In the genomic region with DNA sequence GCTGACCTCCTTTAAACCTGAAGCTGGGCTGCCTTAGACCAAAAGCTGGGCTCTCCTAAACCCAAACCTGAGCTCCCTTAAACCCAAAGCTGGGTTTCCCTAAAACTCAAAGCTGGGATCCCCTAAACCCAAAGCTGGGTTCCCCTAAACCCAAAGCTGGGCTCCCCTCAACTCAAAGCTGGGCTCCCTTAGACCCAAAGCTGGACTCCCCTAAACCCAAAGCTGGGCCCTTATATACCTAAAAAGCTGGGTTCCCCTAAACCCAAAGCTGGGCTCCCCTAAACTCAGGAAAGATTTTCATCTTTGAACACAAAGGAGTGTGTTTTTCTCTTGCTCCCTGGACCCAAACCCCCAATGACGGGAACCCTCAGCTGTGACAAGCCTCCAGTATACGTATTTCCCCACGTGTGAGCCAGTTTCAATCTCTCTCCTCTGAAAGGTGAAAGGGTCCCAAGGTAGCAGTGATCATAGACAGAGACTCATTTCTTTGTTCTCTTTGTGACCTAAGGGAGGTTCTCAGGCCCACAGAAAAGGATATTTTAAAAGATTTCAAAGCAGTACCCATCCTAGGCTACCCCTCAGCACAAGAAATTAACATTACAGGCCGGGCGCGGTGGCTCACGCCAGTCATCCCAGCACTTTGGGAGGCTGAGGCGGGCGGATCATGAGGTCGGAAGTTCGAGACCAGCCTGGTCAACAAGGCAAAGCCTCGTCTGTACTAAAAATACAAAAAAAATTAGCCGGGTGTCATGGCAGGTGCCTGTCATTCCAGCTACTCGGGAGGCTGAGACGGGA, we compare ENCODE assay signal across 8 cellular contexts. TPM values are rescaled to one million over a fixed set of nuclear protein-coding genes. Genes with fewer than 3 reads are reported as not detected.
DNase-seq lines count a peak whose midpoint lies in the region; ATAC-seq and FAIRE-seq lines count a peak whose summit lies in the region.

No MANE protein-coding gene starts in this region.

- H2BK120ac ChIP-seq in mesendoderm (ENCODE audit: low read depth, low read length), result no peak overlapping the region

- H3K36me3 ChIP-seq in mesendoderm (ENCODE audit: control insufficient read depth, insufficient read depth, low read length), result no peaks in the 10 kb centered on the region

- no peak overlapping the region for H2BK15ac ChIP-seq in mesendoderm (replicated peaks; ENCODE audit: low read depth)

- H3K9me3 Mint-ChIP-seq in memory B cell, result peaks cover 5% of the 10 kb centered on the region

- no peaks in the 10 kb centered on the region for H3K27me3 ChIP-seq in mesendoderm (ENCODE audit: insufficient read depth, low read length, poor library complexity)

- no peak overlapping the region for H2AK5ac ChIP-seq in mesendoderm (ENCODE audit: low read length)

- H3K27ac Mint-ChIP-seq in memory B cell, result peak overlapping the region; percentile 96

- H3K4me1 ChIP-seq in mesendoderm (ENCODE audit: control insufficient read depth, low read depth, low read length), result no peaks in the 10 kb centered on the region

- no peak overlapping the region for H3K23ac ChIP-seq in mesendoderm (ENCODE audit: low read length)

- no peaks in the 10 kb centered on the region for H3K79me2 ChIP-seq in mesendoderm (ENCODE audit: control insufficient read depth, insufficient read depth, low read length)

- no peak overlapping the region for H3K27ac ChIP-seq in mesendoderm (ENCODE audit: low read depth, low read length)

- peak overlapping the region; percentile 64 for H3K4me3 Mint-ChIP-seq in memory B cell

- H3K79me1 ChIP-seq in mesendoderm (ENCODE audit: low read length), result no peaks in the 10 kb centered on the region

- peaks cover 42% of the 10 kb centered on the region for H3K4me1 Mint-ChIP-seq in memory B cell

- no peak overlapping the region for H3K18ac ChIP-seq in mesendoderm (ENCODE audit: low read length)

- H3K4me2 ChIP-seq in mesendoderm (ENCODE audit: low read length), result no peak overlapping the region

- H3K56ac ChIP-seq in mesendoderm (ENCODE audit: low read length), result no peak overlapping the region

- no peak overlapping the region for H3K4me3 ChIP-seq in mesendoderm (ENCODE audit: low read length)

- no peak overlapping the region for H4K5ac ChIP-seq in mesendoderm (ENCODE audit: low read length)

- peaks cover 31% of the 10 kb centered on the region for H3K36me3 Mint-ChIP-seq in memory B cell

- DNase-seq in memory B cell (ENCODE audit: low spot score in 2 of 2) (no peak), NOMO-1 treated with DMSO at 0.1 percent for 48 hours (lab: John Stamatoyannopoulos, UW; ENCODE audit: unreplicated experiment) (no peak), mesendoderm (no peak), HTR-8/SVneo (ENCODE audit: insufficient read length, low spot score) (no peak), Kasumi-1 (lab: John Stamatoyannopoulos, UW) (no peak)

- no peak overlapping the region for H4K8ac ChIP-seq in mesendoderm (ENCODE audit: low read depth, low read length)

- H3K27me3 Mint-ChIP-seq in memory B cell, result no peaks in the 10 kb centered on the region

- H3K9ac ChIP-seq in mesendoderm (ENCODE audit: low read length), result no peak overlapping the region

- peak; percentile 44 for ATAC-seq in GM18508 (IDR thresholded peaks at IDR 0.05; ENCODE audit: insufficient read depth, unreplicated experiment)
- ATAC-seq in GM21576 (IDR thresholded peaks at IDR 0.05; ENCODE audit: unreplicated experiment), result peak; percentile 53
- peak; percentile 46 for ATAC-seq in HG03521 (IDR thresholded peaks at IDR 0.05; ENCODE audit: unreplicated experiment)
- peak; percentile 23 for ATAC-seq in memory B cell (ENCODE audit: low read depth)

- no peak for FAIRE-seq in HTR-8/SVneo (lab: Jason Lieb, UNC)

- H2BK5ac ChIP-seq in mesendoderm (ENCODE audit: low read length), result no peak overlapping the region

- H3K4ac ChIP-seq in mesendoderm (ENCODE audit: low read depth, low read length), result no peak overlapping the region

- WGBS in mesendoderm (ENCODE audit: extremely low coverage, insufficient coverage, low lambda C conversion rate), result no CpG with 5 or more reads among the region's 15 CpGs

RNA-seq across cellular contexts. Expression of gene ASMTL, which starts 31.3 kb away (rescaled TPM):
- 13.5 TPM for polyA plus RNA-seq in mesendoderm (2013, experiment 1 of 2)
- polyA plus RNA-seq in mesendoderm (2013, experiment 2 of 2), result 14.9 TPM

RNA-seq across cellular contexts. Expression of gene P2RY8, which starts 52.9 kb away (rescaled TPM):
- not detected for polyA plus RNA-seq in mesendoderm (2013, experiment 1 of 2)
- polyA plus RNA-seq in mesendoderm (2013, experiment 2 of 2), result not detected
